In the genomic region with DNA sequence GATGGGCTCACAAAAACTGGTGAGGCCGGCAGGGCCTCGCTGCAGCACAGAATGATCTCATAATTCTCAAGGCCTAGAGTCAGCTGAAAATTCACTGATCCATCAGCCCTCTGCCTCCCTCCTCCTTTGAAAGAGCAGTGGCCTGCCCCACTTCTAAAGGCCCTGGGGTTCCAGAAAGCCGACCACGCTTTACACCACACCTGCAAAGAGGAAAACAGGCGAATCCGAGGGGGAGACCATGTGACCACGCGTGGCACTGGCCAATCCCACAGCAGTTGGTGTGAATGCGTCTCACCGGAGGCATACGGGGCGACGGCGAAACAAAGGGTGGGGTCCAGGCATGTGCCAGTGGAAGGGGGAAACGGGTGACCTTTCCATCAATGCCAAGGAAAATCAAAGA, we compare ENCODE assay signal across 8 cellular contexts.
A peak's percentile ranks its signal among the peaks of the same experiment; 100 is the strongest.
DNase-seq lines count a peak whose midpoint lies in the region; ATAC-seq and TF ChIP-seq lines count a peak whose summit lies in the region.
"Not testable (repeated sequence)": the region's sequence is repeated elsewhere in the genome, so short reads cannot be mapped to it uniquely, and the experiment has no call there.

No MANE protein-coding gene starts in this region.

- not testable (repeated sequence) for H3K4me1 Mint-ChIP-seq in CD4-positive, CD25-positive, alpha-beta regulatory T cell; T-helper 17 cell; immature natural killer cell

- not testable (repeated sequence) for H3K4me2 ChIP-seq in osteoblast (ENCODE audit: insufficient read depth, low read length)

- H3K4me3 Mint-ChIP-seq in CD4-positive, CD25-positive, alpha-beta regulatory T cell = peak overlapping the region; percentile 76 to 84 (median 78)
- peak overlapping the region; percentile 43 for H3K4me3 Mint-ChIP-seq in T-helper 17 cell
- peak overlapping the region; percentile 70 to 94 (median 73) for H3K4me3 Mint-ChIP-seq in immature natural killer cell

- H3K79me2 ChIP-seq in osteoblast (ENCODE audit: insufficient read depth, low read length) = not testable (repeated sequence)

- ATAC-seq in CD4-positive, CD25-positive, alpha-beta regulatory T cell (ENCODE audit: low read depth in 2 of 2) = not testable (repeated sequence)
- ATAC-seq in T-helper 17 cell = peak; percentile 30

- H2AFZ ChIP-seq in osteoblast (ENCODE audit: low read length) = not testable (repeated sequence)

- H4K20me1 ChIP-seq in osteoblast (ENCODE audit: insufficient read depth, low read length) = not testable (repeated sequence)

- peak in 1 of 3 donors; percentile 30 for DNase-seq in CD4-positive, CD25-positive, alpha-beta regulatory T cell
- peak in 2 of 3 donors; percentile 8 for DNase-seq in T-helper 17 cell
- peak; percentile 12 for DNase-seq in activated naive CD4-positive, alpha-beta T cell treated with anti-CD3 and anti-CD28 coated beads, Interleukin-2, amount 50 U/mL, for 16 hours
- peak; percentile 30 to 49 (median 44) for DNase-seq in immature natural killer cell
- not testable (repeated sequence) for DNase-seq in osteoblast (ENCODE audit: insufficient read length, low spot score, missing footprints)

- not testable (repeated sequence) for H3K9ac ChIP-seq in subcutaneous abdominal adipose tissue (ENCODE audit: low read length in 5 of 5)

- H3K36me3 Mint-ChIP-seq in CD4-positive, CD25-positive, alpha-beta regulatory T cell; T-helper 17 cell (ENCODE audit: low read depth); immature natural killer cell: not testable (repeated sequence)

- H3K9me3 ChIP-seq in CD4-positive, CD25-positive, alpha-beta regulatory T cell (ENCODE audit: control insufficient read depth in 2 of 2, low read length in 2 of 2); HEK293 (ENCODE audit: control insufficient read depth, insufficient read depth, low read depth, low read length); T-helper 17 cell (ENCODE audit: control insufficient read depth, low read length, poor library complexity, severe bottlenecking); ectodermal cell (ENCODE audit: control insufficient read depth, low read length); osteoblast (ENCODE audit: low read depth, low read length); subcutaneous abdominal adipose tissue (ENCODE audit: control insufficient read depth in 5 of 5, low read length in 5 of 5): not testable (repeated sequence)

- not testable (repeated sequence) for H3K27ac Mint-ChIP-seq in CD4-positive, CD25-positive, alpha-beta regulatory T cell
- H3K27ac Mint-ChIP-seq in T-helper 17 cell = peak overlapping the region; percentile 53
- peak overlapping the region in 2 of 6 donors; percentile 70 to 80 for H3K27ac Mint-ChIP-seq in immature natural killer cell

- not testable (repeated sequence) for H3K27me3 ChIP-seq in CD4-positive, CD25-positive, alpha-beta regulatory T cell (ENCODE audit: control insufficient read depth, insufficient read depth, low read length); ectodermal cell (ENCODE audit: control insufficient read depth, insufficient read depth, low read length, poor library complexity, severe bottlenecking); osteoblast (ENCODE audit: insufficient read depth, low read length); subcutaneous abdominal adipose tissue (ENCODE audit: control insufficient read depth in 5 of 5, insufficient read depth in 4 of 5, low read length in 5 of 5)

- 0% methylated on average over 2 to 4 of the region's 15 CpGs for WGBS in ectodermal cell, 2 experiments

- not testable (repeated sequence) for H3K27me3 Mint-ChIP-seq in CD4-positive, CD25-positive, alpha-beta regulatory T cell; T-helper 17 cell; immature natural killer cell (ENCODE audit: low read depth in 3 of 3)

- H3K4me1 ChIP-seq in CD4-positive, CD25-positive, alpha-beta regulatory T cell (ENCODE audit: control insufficient read depth, insufficient read depth, low read length, poor library complexity, severe bottlenecking); HEK293 (ENCODE audit: control insufficient read depth, insufficient read depth, low read length); ectodermal cell (ENCODE audit: control insufficient read depth, insufficient read depth, low read length); osteoblast (ENCODE audit: insufficient read depth, low read length); subcutaneous abdominal adipose tissue (ENCODE audit: control insufficient read depth in 5 of 5, insufficient read depth in 5 of 5, low read length in 5 of 5): not testable (repeated sequence)

- H3K36me3 ChIP-seq in CD4-positive, CD25-positive, alpha-beta regulatory T cell (ENCODE audit: control insufficient read depth, insufficient read depth, low read length); HEK293 (ENCODE audit: control insufficient read depth in 2 of 2, insufficient read depth in 1 of 2, low read length in 2 of 2); ectodermal cell (ENCODE audit: control insufficient read depth, insufficient read depth, low read length); osteoblast (ENCODE audit: insufficient read depth, low read length); subcutaneous abdominal adipose tissue (ENCODE audit: control insufficient read depth in 5 of 5, insufficient read depth in 5 of 5, low read length in 5 of 5): not testable (repeated sequence)

- POLR2A ChIA-PET in HEK293 (lab: Yijun Ruan, JAX) = not testable (repeated sequence)

- H3K4me3 ChIP-seq in CD4-positive, CD25-positive, alpha-beta regulatory T cell (ENCODE audit: low read depth, low read length) = not testable (repeated sequence)
- H3K4me3 ChIP-seq in HEK293 (ENCODE audit: low read depth, low read length) (peak overlapping the region; percentile 35), ectodermal cell (ENCODE audit: insufficient read depth, low read depth, low read length) (peak overlapping the region; percentile 26), osteoblast (ENCODE audit: insufficient read depth, low read length) (peak overlapping the region; percentile 48), subcutaneous abdominal adipose tissue (ENCODE audit: low read depth in 1 of 5, low read length in 5 of 5) (peak overlapping the region in 3 of 5 donors; percentile 22 to 44 (median 26))

- not testable (repeated sequence) for H3K27ac ChIP-seq in CD4-positive, CD25-positive, alpha-beta regulatory T cell (ENCODE audit: insufficient read depth, low read length, poor library complexity, severe bottlenecking); HEK293 (ENCODE audit: extremely low read depth, low read depth, low read length); ectodermal cell (ENCODE audit: insufficient read depth, low read depth, low read length, poor library complexity, severe bottlenecking); osteoblast (ENCODE audit: low read depth, low read length); subcutaneous abdominal adipose tissue (ENCODE audit: low read depth, low read length)

- not testable (repeated sequence) for H3K9me3 Mint-ChIP-seq in CD4-positive, CD25-positive, alpha-beta regulatory T cell; immature natural killer cell

- CTCF ChIA-PET in HEK293 (lab: Yijun Ruan, JAX) = not testable (repeated sequence)

- not testable (repeated sequence) for TF ChIP-seq CTCF in HEK293 (tag by site-specific recombination; IDR thresholded peaks at IDR 0.05); osteoblast (IDR thresholded peaks at IDR 0.05; ENCODE audit: extremely low read depth, low read depth, low read length)
